In the genomic region with DNA sequence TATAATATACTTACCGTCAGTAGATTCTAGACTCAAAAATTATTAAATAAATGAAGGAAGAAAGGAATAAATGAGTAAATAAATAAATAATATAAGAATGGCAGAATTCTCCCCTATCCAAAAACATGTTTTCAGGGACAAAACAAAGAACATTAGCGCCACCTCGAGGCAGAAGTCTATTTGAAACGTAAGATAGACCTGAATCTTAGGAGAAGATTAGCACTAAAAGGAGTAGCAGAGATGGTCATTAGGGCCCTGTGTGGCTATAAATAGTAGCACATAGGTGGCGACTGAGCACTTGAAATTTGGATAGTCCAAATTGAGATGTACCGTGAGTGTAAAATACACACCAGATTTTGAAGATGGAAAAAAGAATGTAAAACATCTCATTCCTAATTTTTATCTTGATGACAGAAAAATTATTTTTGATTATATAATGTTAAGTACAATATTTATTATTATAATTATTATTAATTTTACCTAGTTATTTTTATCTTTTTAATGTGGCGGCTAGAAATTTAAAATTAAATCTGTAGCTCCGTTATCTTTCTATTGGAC, we compare ENCODE assay signal across 8 cellular contexts. TPM values are rescaled to one million over a fixed set of nuclear protein-coding genes. Genes with fewer than 3 reads are reported as not detected.
DNase-seq lines count a peak whose midpoint lies in the region; ATAC-seq and TF ChIP-seq lines count a peak whose summit lies in the region.

No MANE protein-coding gene starts in this region.

- intact Hi-C loops in activated T-helper 2 cell treated with anti-CD3 and anti-CD28 coated beads, Interferon-gamma antibody, Interleukin-2, Interleukin-4, amounts not matched to agents 10 μg/mL and 5 μg/mL and 100 μg/mL, durations not matched to agents 14 hours and 24 hours and 36 hours (cut with micrococcal nuclease): loop anchor here (1.0 to 5.0 kb wide), 3 partner anchors 134 to 999 kb away; no protein-coding TSS in a partner anchor

- peak; percentile 60 for ATAC-seq in foreskin keratinocyte
- no peak for ATAC-seq in GM18520 (IDR thresholded peaks at IDR 0.05; ENCODE audit: unreplicated experiment)

- no peaks in the 10 kb centered on the region for H3K9me3 Mint-ChIP-seq in activated T-helper 2 cell treated with anti-CD3 and anti-CD28 coated beads, Interferon-gamma antibody, Interleukin-2, Interleukin-4, amounts not matched to agents 10 μg/mL and 5 μg/mL and 100 μg/mL, durations not matched to agents 14 hours and 24 hours and 36 hours

- peaks cover 6% of the 10 kb centered on the region for H3K27me3 Mint-ChIP-seq in activated T-helper 2 cell treated with anti-CD3 and anti-CD28 coated beads, Interferon-gamma antibody, Interleukin-2, Interleukin-4, amounts not matched to agents 10 μg/mL and 5 μg/mL and 100 μg/mL, durations not matched to agents 14 hours and 24 hours and 36 hours (ENCODE audit: low read depth)

- TF ChIP-seq CTCF in foreskin keratinocyte (conservative IDR thresholded peaks at IDR 0.05): peak; percentile 83

- H3K4me1 Mint-ChIP-seq in activated T-helper 2 cell treated with anti-CD3 and anti-CD28 coated beads, Interferon-gamma antibody, Interleukin-2, Interleukin-4, amounts not matched to agents 10 μg/mL and 5 μg/mL and 100 μg/mL, durations not matched to agents 14 hours and 24 hours and 36 hours (ENCODE audit: low read depth): peaks cover 27% of the 10 kb centered on the region

- peaks cover 19% of the 10 kb centered on the region for H3K27me3 ChIP-seq in foreskin keratinocyte

- H3K36me3 Mint-ChIP-seq in activated T-helper 2 cell treated with anti-CD3 and anti-CD28 coated beads, Interferon-gamma antibody, Interleukin-2, Interleukin-4, amounts not matched to agents 10 μg/mL and 5 μg/mL and 100 μg/mL, durations not matched to agents 14 hours and 24 hours and 36 hours (ENCODE audit: low read depth): no peaks in the 10 kb centered on the region

- DNase-seq in EH (ENCODE audit: low read depth): peak; percentile 78
- peak; percentile 12 for DNase-seq in HuH-7 (ENCODE audit: low spot score)
- DNase-seq in NOMO-1 treated with DMSO at 0.1 percent for 48 hours (lab: John Stamatoyannopoulos, UW; ENCODE audit: unreplicated experiment): peak; percentile 50
- DNase-seq in activated T-cell treated with anti-CD3 and anti-CD28 coated beads for 48 hours (ENCODE audit: low read depth): peak; percentile 39
- DNase-seq in foreskin keratinocyte: peak; percentile 25 to 57
- DNase-seq in pons (ENCODE audit: low spot score): peak; percentile 91
- DNase-seq in activated T-helper 2 cell treated with anti-CD3 and anti-CD28 coated beads, Interferon-gamma antibody, Interleukin-2, Interleukin-4, amounts not matched to agents 10 μg/mL and 5 μg/mL and 100 μg/mL, durations not matched to agents 14 hours and 24 hours and 36 hours (ENCODE audit: low spot score): no peak

- H3K4me3 Mint-ChIP-seq in activated T-helper 2 cell treated with anti-CD3 and anti-CD28 coated beads, Interferon-gamma antibody, Interleukin-2, Interleukin-4, amounts not matched to agents 10 μg/mL and 5 μg/mL and 100 μg/mL, durations not matched to agents 14 hours and 24 hours and 36 hours (ENCODE audit: low read depth): no peak overlapping the region

- no peak overlapping the region for H3K27ac ChIP-seq in foreskin keratinocyte

- no peaks in the 10 kb centered on the region for H3K4me1 ChIP-seq in foreskin keratinocyte

- no peak overlapping the region for H3K27ac Mint-ChIP-seq in activated T-helper 2 cell treated with anti-CD3 and anti-CD28 coated beads, Interferon-gamma antibody, Interleukin-2, Interleukin-4, amounts not matched to agents 10 μg/mL and 5 μg/mL and 100 μg/mL, durations not matched to agents 14 hours and 24 hours and 36 hours

RNA-seq across cellular contexts. Expression of gene SRD5A3, which starts 24.3 kb away (rescaled TPM):
- total RNA-seq in foreskin keratinocyte: 9.5 and 11.6 TPM in 2 replicates
- polyA plus RNA-seq in foreskin keratinocyte: 12.5 and 18.2 TPM in 2 replicates
- 32.4 and 33.5 TPM in 2 replicates for total RNA-seq in activated T-helper 2 cell treated with anti-CD3 and anti-CD28 coated beads, Interferon-gamma antibody, Interleukin-2, Interleukin-4, amounts not matched to agents 10 μg/mL and 5 μg/mL and 100 μg/mL, durations not matched to agents 14 hours and 24 hours and 36 hours
